ENCODE assay signal across 17 cellular contexts in genomic region chr11:28837599-28837998, GRCh38.
DNase-seq lines count a peak whose midpoint lies in the region; ATAC-seq, FAIRE-seq and TF ChIP-seq lines count a peak whose summit lies in the region.
"Had no signal": no experiment of that assay in that cellular context is flagged by ENCODE, and none has a peak within 500 bp of the region (broad histone marks: within the 10 kb centered on the region; RNA-seq: fewer than 3 reads in every experiment).

No MANE protein-coding gene starts in this region.

- H3K4me3 ChIP-seq in PC-3 (ENCODE audit: low read length) = no peak overlapping the region
- no peak overlapping the region for H3K4me3 ChIP-seq in mammary epithelial cell (replicated peaks in 1 of 3; ENCODE audit: insufficient read depth in 1 of 3, low read depth in 2 of 3, low read length in 3 of 3)

- no peak overlapping the region for H3K9ac ChIP-seq in PC-3 (ENCODE audit: low read length)
- no peak overlapping the region for H3K9ac ChIP-seq in mammary epithelial cell (ENCODE audit: insufficient read depth, low read length)

- no peak overlapping the region for H3K4me2 ChIP-seq in PC-3 (ENCODE audit: low read length)
- H3K4me2 ChIP-seq in mammary epithelial cell (ENCODE audit: insufficient read depth, low read depth, low read length) = no peak overlapping the region

- H3K9me3 Mint-ChIP-seq in Calu3 (ENCODE audit: low read depth, unreplicated experiment) (no peaks in the 10 kb centered on the region), osteocyte (ENCODE audit: unreplicated experiment) (peaks cover 4% of the 10 kb centered on the region)

- H3K27ac ChIP-seq in PC-3 (ENCODE audit: low read length) = peak overlapping the region; percentile 94
- peak overlapping the region; percentile 73 for H3K27ac ChIP-seq in mammary epithelial cell (ENCODE audit: insufficient read depth, low read depth, low read length)

- H3K9me2 ChIP-seq in PC-3 (replicated peaks; ENCODE audit: low read length) = no peaks in the 10 kb centered on the region

- H3K79me2 ChIP-seq in PC-3 (ENCODE audit: low read length) (no peaks in the 10 kb centered on the region), mammary epithelial cell (ENCODE audit: insufficient read depth, low read length) (no peaks in the 10 kb centered on the region)

- H3K27me3 Mint-ChIP-seq in Calu3 (ENCODE audit: unreplicated experiment) (no peaks in the 10 kb centered on the region), osteocyte (ENCODE audit: unreplicated experiment) (no peaks in the 10 kb centered on the region)
- H3K27me3 Mint-ChIP-seq: B cell, T-helper 17 cell had no signal

- DNase-seq in Calu3 (no peak), PC-3 (no peak), mammary epithelial cell (no peak), osteocyte (ENCODE audit: extremely low spot score, unreplicated experiment) (no peak), GM19239 (ENCODE audit: insufficient read length, low spot score) (no peak), NCI-H510A treated with DMSO at 0.1 percent for 48 hours (lab: John Stamatoyannopoulos, UW) (no peak)
- DNase-seq: GF-D8, NCI-H1105 treated with DMSO at 0.1 percent for 48 hours, NCI-H1694, NCI-H524, NCI-H82, RPMI8226, T-helper 17 cell had no signal

- H3K4me1 ChIP-seq in PC-3 (ENCODE audit: insufficient read depth, low read length) (peaks cover 57% of the 10 kb centered on the region), mammary epithelial cell (ENCODE audit: insufficient read depth, low read length) (peaks cover 46% of the 10 kb centered on the region)

- H2AFZ ChIP-seq in PC-3 (ENCODE audit: low read length) = no peak overlapping the region
- H2AFZ ChIP-seq in mammary epithelial cell (ENCODE audit: low read depth, low read length) = no peak overlapping the region

- in situ Hi-C loops in mammary epithelial cell (cut with MboI; ENCODE audit: low sequenced_read_pairs in 2 of 2) = no loop called here

- peaks cover 27% of the 10 kb centered on the region for H3K36me3 Mint-ChIP-seq in Calu3 (ENCODE audit: insufficient read depth, unreplicated experiment)
- no peaks in the 10 kb centered on the region for H3K36me3 Mint-ChIP-seq in osteocyte (ENCODE audit: unreplicated experiment)

- POLR2A ChIA-PET in PC-3 (lab: Charles Lee; ENCODE audit: unreplicated experiment) = no interaction called here

- H3F3A ChIP-seq in PC-3 (ENCODE audit: low read length, unreplicated experiment) = peaks cover 19% of the 10 kb centered on the region

- H3K4me3 Mint-ChIP-seq in Calu3 (ENCODE audit: low read depth, unreplicated experiment) (no peak overlapping the region), osteocyte (ENCODE audit: unreplicated experiment) (no peak overlapping the region)
- H3K4me3 Mint-ChIP-seq: B cell, T-helper 17 cell had no signal

- WGBS in mammary epithelial cell (ENCODE audit: low coverage, missing lambda C conversion rate) = 94% methylated on average over 7 of the region's 8 CpGs

- H3K4me1 Mint-ChIP-seq in Calu3 (ENCODE audit: low read depth, unreplicated experiment) (peaks cover 55% of the 10 kb centered on the region), osteocyte (ENCODE audit: unreplicated experiment) (peaks cover 55% of the 10 kb centered on the region)
- H3K4me1 Mint-ChIP-seq: B cell, T-helper 17 cell had no signal

- H3K9me3 ChIP-seq in PC-3 (ENCODE audit: low read length) = no peaks in the 10 kb centered on the region
- no peaks in the 10 kb centered on the region for H3K9me3 ChIP-seq in mammary epithelial cell (replicated peaks; ENCODE audit: insufficient read depth, low read length)

- TF ChIP-seq CTCF in Calu3 (IDR thresholded peaks at IDR 0.05; ENCODE audit: unreplicated experiment) (no peak), PC-3 (conservative IDR thresholded peaks at IDR 0.05; ENCODE audit: low read depth, low read length) (no peak), mammary epithelial cell (conservative IDR thresholded peaks at IDR 0.05 in 1 of 2, IDR thresholded peaks at IDR 0.05 in 1 of 2; ENCODE audit: extremely low read depth in 1 of 2, insufficient read depth in 1 of 2, low read depth in 1 of 2, low read length in 2 of 2) (no peak), osteocyte (IDR thresholded peaks at IDR 0.05) (no peak)

- H4K20me1 ChIP-seq in PC-3 (ENCODE audit: low read length) (no peaks in the 10 kb centered on the region), mammary epithelial cell (ENCODE audit: insufficient read depth, low read length) (no peaks in the 10 kb centered on the region)

- intact Hi-C loops in Calu3 (cut with micrococcal nuclease; ENCODE audit: unreplicated experiment) (loop anchor here (2.0 to 10.0 kb wide), 3 partner anchors 181 to 1139 kb away; no protein-coding TSS in a partner anchor), PC-3 (cut with micrococcal nuclease) (loop anchor here (2.0 to 10.0 kb wide), 4 partner anchors 81 to 303 kb away; no protein-coding TSS in a partner anchor), mammary epithelial cell (cut with micrococcal nuclease) (loop anchor here (5.0 to 10.0 kb wide), 3 partner anchors 140 to 1593 kb away; partner anchors contain the start of genes KIF18A and METTL15)

- no peak for FAIRE-seq in GM19239 (lab: Jason Lieb, UNC)
- FAIRE-seq: HTR-8/SVneo had no signal

- no TSS peak for BruUV-seq in Calu3 (replicated peaks; lab: Mats Ljungman, UMichigan)
- no TSS peak for BruUV-seq in PC-3 (replicated peaks; lab: Mats Ljungman, UMichigan)
- BruUV-seq in mammary epithelial cell (replicated peaks; lab: Mats Ljungman, UMichigan) = no TSS peak

- ATAC-seq in PC-3 (no peak), HG03342 (IDR thresholded peaks at IDR 0.05; ENCODE audit: unreplicated experiment) (no peak), HG02759 (IDR thresholded peaks at IDR 0.05; ENCODE audit: unreplicated experiment) (no peak)
- ATAC-seq: T-helper 17 cell had no signal

- no peaks in the 10 kb centered on the region; the same call in 1 of the 2 replicates for H3K36me3 ChIP-seq in PC-3 (ENCODE audit: low read depth, low read length)
- H3K36me3 ChIP-seq in mammary epithelial cell (ENCODE audit: insufficient read depth, low read length) = no peaks in the 10 kb centered on the region

- H3K27ac Mint-ChIP-seq in Calu3 (ENCODE audit: unreplicated experiment) (peak overlapping the region; percentile 96), osteocyte (ENCODE audit: unreplicated experiment) (peak overlapping the region; percentile 86)
- H3K27ac Mint-ChIP-seq: B cell, T-helper 17 cell had no signal

- CTCF ChIA-PET in Calu3 (lab: Charles Lee) (interaction anchor here (1.2 kb wide), 1 partner anchor 16 kb away, joined by 3 read pairs; no protein-coding TSS in a partner anchor), PC-3 (lab: Charles Lee) (no interaction called here), mammary epithelial cell (lab: Charles Lee; ENCODE audit: low non-redundant PET) (no interaction called here)

- H3K27me3 ChIP-seq in PC-3 (ENCODE audit: low read length) (no peaks in the 10 kb centered on the region), mammary epithelial cell (ENCODE audit: insufficient read depth, low read length) (no peaks in the 10 kb centered on the region)

- dilution Hi-C loops in mammary epithelial cell (cut with HindIII; ENCODE audit: low sequenced_read_pairs) = no loop called here
